In genomic region chr10:110821508-110821907, GRCh38 we compare ENCODE assay signal across 15 cellular contexts. TPM values are rescaled to one million over a fixed set of nuclear protein-coding genes. Genes with fewer than 3 reads are reported as not detected.
DNase-seq lines count a peak whose midpoint lies in the region; ATAC-seq, FAIRE-seq and TF ChIP-seq lines count a peak whose summit lies in the region.
"Had no signal": no experiment of that assay in that cellular context is flagged by ENCODE, and none has a peak within 500 bp of the region (broad histone marks: within the 10 kb centered on the region; RNA-seq: fewer than 3 reads in every experiment).

No MANE protein-coding gene starts in this region.

- POLR2A ChIA-PET in activated naive CD8-positive, alpha-beta T cell treated with anti-CD3 and anti-CD28 coated beads, Interleukin-2, amount 10 ng/mL, durations not matched to agents 7 days and 5 days (lab: Charles Lee), result no interaction called here

- no peak overlapping the region for H3K4me3 Mint-ChIP-seq in activated naive CD8-positive, alpha-beta T cell treated with anti-CD3 and anti-CD28 coated beads, Interleukin-2, amount 10 ng/mL, durations not matched to agents 7 days and 5 days
- H3K4me3 Mint-ChIP-seq in activated naive CD8-positive, alpha-beta T cell treated with anti-CD3 and anti-CD28 coated beads, Interleukin-2, amount 50 U/mL, for 24 hours, result no peak overlapping the region
- H3K4me3 Mint-ChIP-seq: activated naive CD8-positive, alpha-beta T cell treated with anti-CD3 and anti-CD28 coated beads for 36 hours; CD4-positive, alpha-beta memory T cell; dendritic cell treated with granulocyte-macrophage colony-stimulating factor and Interleukin-4, amounts not matched to agents 40 ng/mL and 50 ng/mL, for 4 days had no signal

- H3K4me1 ChIP-seq in prostate gland (replicated peaks) (peaks cover 46% of the 10 kb centered on the region), aorta (ENCODE audit: control insufficient read depth in 1 of 2, insufficient read depth in 2 of 2, low read length in 2 of 2) (peaks cover 10 to 16% of the 10 kb centered on the region in 2 donors)

- no peaks in the 10 kb centered on the region for H3K27me3 Mint-ChIP-seq in activated naive CD8-positive, alpha-beta T cell treated with anti-CD3 and anti-CD28 coated beads, Interleukin-2, amount 10 ng/mL, durations not matched to agents 7 days and 5 days
- no peaks in the 10 kb centered on the region for H3K27me3 Mint-ChIP-seq in activated naive CD8-positive, alpha-beta T cell treated with anti-CD3 and anti-CD28 coated beads, Interleukin-2, amount 50 U/mL, for 24 hours
- H3K27me3 Mint-ChIP-seq: activated naive CD8-positive, alpha-beta T cell treated with anti-CD3 and anti-CD28 coated beads for 36 hours; CD4-positive, alpha-beta memory T cell; dendritic cell treated with granulocyte-macrophage colony-stimulating factor and Interleukin-4, amounts not matched to agents 40 ng/mL and 50 ng/mL, for 4 days had no signal

- no peak for DNase-seq in activated naive CD8-positive, alpha-beta T cell treated with anti-CD3 and anti-CD28 coated beads, Interleukin-2, amount 10 ng/mL, durations not matched to agents 7 days and 5 days
- no peak for DNase-seq in activated naive CD8-positive, alpha-beta T cell treated with anti-CD3 and anti-CD28 coated beads, Interleukin-2, amount 50 U/mL, for 24 hours
- peak; percentile 54 for DNase-seq in left cardiac atrium
- DNase-seq in prostate gland (ENCODE audit: low spot score), result no peak
- DNase-seq in aorta, result peak in 1 of 2 donors; percentile 72
- DNase-seq in RCC 7860 (ENCODE audit: low spot score), result no peak
- DNase-seq: activated naive CD8-positive, alpha-beta T cell treated with anti-CD3 and anti-CD28 coated beads for 36 hours; CD4-positive, alpha-beta memory T cell; IMR-90; NCI-H1417; PC-3; SW 1271 had no signal

- ATAC-seq in activated naive CD8-positive, alpha-beta T cell treated with anti-CD3 and anti-CD28 coated beads, Interleukin-2, amount 10 ng/mL, durations not matched to agents 7 days and 5 days (ENCODE audit: low read depth), result no peak
- ATAC-seq in activated naive CD8-positive, alpha-beta T cell treated with anti-CD3 and anti-CD28 coated beads, Interleukin-2, amount 50 U/mL, for 24 hours, result no peak
- ATAC-seq in left cardiac atrium, result peak; percentile 62 to 82
- ATAC-seq in aorta (ENCODE audit: low FRiP score), result peak; percentile 84
- no peak for ATAC-seq in GM18907 (IDR thresholded peaks at IDR 0.05; ENCODE audit: unreplicated experiment)
- ATAC-seq in HG02759 (IDR thresholded peaks at IDR 0.05; ENCODE audit: unreplicated experiment), result no peak
- ATAC-seq: PC-3 had no signal

- intact Hi-C loops in left cardiac atrium (cut with DNase I), result loop anchor here in 1 of 2 donors (5.0 kb wide), 1 partner anchor 51 kb away; the partner anchor contains the start of gene PDCD4
- intact Hi-C loops in prostate gland (cut with DNase I), result loop anchor here (5.0 kb wide), 1 partner anchor 51 kb away; the partner anchor contains the start of gene PDCD4
- intact Hi-C loops in aorta (cut with DNase I), result loop anchor here (2.0 to 5.0 kb wide), 3 partner anchors 47 to 59 kb away; partner anchors contain the start of gene PDCD4 (in 2 of the 2)

- 56% methylated on average over 7 of the region's 7 CpGs for WGBS in prostate gland
- 3 to 10% methylated on average over 7 of the region's 7 CpGs for WGBS in aorta, 2 donors

- H3K27me3 ChIP-seq in prostate gland (replicated peaks; ENCODE audit: insufficient read depth) (no peaks in the 10 kb centered on the region), aorta (ENCODE audit: control insufficient read depth in 1 of 2, insufficient read depth in 2 of 2, low read length in 1 of 2) (no peaks in the 10 kb centered on the region)

- peak overlapping the region; percentile 85 to 86 for H3K27ac ChIP-seq in prostate gland
- H3K27ac ChIP-seq in aorta (ENCODE audit: low read depth in 1 of 2, low read length in 2 of 2), result peak overlapping the region; percentile 85 to 89

- peaks cover 1% of the 10 kb centered on the region for H3K36me3 Mint-ChIP-seq in activated naive CD8-positive, alpha-beta T cell treated with anti-CD3 and anti-CD28 coated beads, Interleukin-2, amount 10 ng/mL, durations not matched to agents 7 days and 5 days
- no peaks in the 10 kb centered on the region for H3K36me3 Mint-ChIP-seq in activated naive CD8-positive, alpha-beta T cell treated with anti-CD3 and anti-CD28 coated beads, Interleukin-2, amount 50 U/mL, for 24 hours (ENCODE audit: low read depth)
- H3K36me3 Mint-ChIP-seq: activated naive CD8-positive, alpha-beta T cell treated with anti-CD3 and anti-CD28 coated beads for 36 hours; CD4-positive, alpha-beta memory T cell had no signal

- H3K9me3 Mint-ChIP-seq in activated naive CD8-positive, alpha-beta T cell treated with anti-CD3 and anti-CD28 coated beads, Interleukin-2, amount 10 ng/mL, durations not matched to agents 7 days and 5 days, result no peaks in the 10 kb centered on the region
- H3K9me3 Mint-ChIP-seq in activated naive CD8-positive, alpha-beta T cell treated with anti-CD3 and anti-CD28 coated beads, Interleukin-2, amount 50 U/mL, for 24 hours, result no peaks in the 10 kb centered on the region
- H3K9me3 Mint-ChIP-seq: activated naive CD8-positive, alpha-beta T cell treated with anti-CD3 and anti-CD28 coated beads for 36 hours; CD4-positive, alpha-beta memory T cell; dendritic cell treated with granulocyte-macrophage colony-stimulating factor and Interleukin-4, amounts not matched to agents 40 ng/mL and 50 ng/mL, for 4 days had no signal

- peak overlapping the region; percentile 36 for H3K27ac Mint-ChIP-seq in activated naive CD8-positive, alpha-beta T cell treated with anti-CD3 and anti-CD28 coated beads, Interleukin-2, amount 10 ng/mL, durations not matched to agents 7 days and 5 days
- no peak overlapping the region for H3K27ac Mint-ChIP-seq in activated naive CD8-positive, alpha-beta T cell treated with anti-CD3 and anti-CD28 coated beads, Interleukin-2, amount 50 U/mL, for 24 hours
- H3K27ac Mint-ChIP-seq: activated naive CD8-positive, alpha-beta T cell treated with anti-CD3 and anti-CD28 coated beads for 36 hours; dendritic cell treated with granulocyte-macrophage colony-stimulating factor and Interleukin-4, amounts not matched to agents 40 ng/mL and 50 ng/mL, for 4 days had no signal

- H3K4me3 ChIP-seq in prostate gland (no peak overlapping the region), aorta (ENCODE audit: low read length in 2 of 2) (no peak overlapping the region)

- H3K36me3 ChIP-seq in prostate gland (no peaks in the 10 kb centered on the region), aorta (ENCODE audit: control insufficient read depth in 1 of 2, insufficient read depth in 2 of 2, low read length in 1 of 2) (peaks cover 0 to 2% of the 10 kb centered on the region in 2 donors)

- FAIRE-seq in RCC 7860 (lab: Jason Lieb, UNC), result no peak

- TF ChIP-seq CTCF in prostate gland (IDR thresholded peaks at IDR 0.05), result no peak

- peaks cover 12% of the 10 kb centered on the region for H3K4me1 Mint-ChIP-seq in activated naive CD8-positive, alpha-beta T cell treated with anti-CD3 and anti-CD28 coated beads, Interleukin-2, amount 10 ng/mL, durations not matched to agents 7 days and 5 days
- H3K4me1 Mint-ChIP-seq in activated naive CD8-positive, alpha-beta T cell treated with anti-CD3 and anti-CD28 coated beads, Interleukin-2, amount 50 U/mL, for 24 hours, result peaks cover 19% of the 10 kb centered on the region

- TF ChIP-seq POLR2A in prostate gland (IDR thresholded peaks at IDR 0.05), result no peak

- H3K9me3 ChIP-seq in prostate gland (no peaks in the 10 kb centered on the region), aorta (ENCODE audit: control insufficient read depth, low read length) (no peaks in the 10 kb centered on the region)

RNA-seq across cellular contexts. Expression of gene PDCD4, which starts 50.2 kb away (rescaled TPM):
- 100 to 1,000 TPM; 236 to 237 TPM for total RNA-seq in activated naive CD8-positive, alpha-beta T cell treated with anti-CD3 and anti-CD28 coated beads, Interleukin-2, amount 10 ng/mL, durations not matched to agents 7 days and 5 days
- total RNA-seq in left cardiac atrium (10 to 100 TPM; 46.7 to 71.2 TPM), prostate gland (100 to 1,000 TPM; 104 to 120 TPM), aorta (100 to 1,000 TPM in 1 of 2 donors, 10 to 100 TPM in 1; 67.5 to 124 TPM)
- polyA plus RNA-seq in aorta, result 10 to 100 TPM; 46.6 to 89.7 TPM

Comparison
In these comparisons a context has a peak if more than half of its experiments do, and no peak if none do; other contexts are left out.
1. ATAC-seq: peak in left cardiac atrium (2 of 2) and aorta (single experiment); none in activated naive CD8-positive, alpha-beta T cell treated with anti-CD3 and anti-CD28 coated beads, Interleukin-2, amount 10 ng/mL, durations not matched to agents 7 days and 5 days (single experiment), activated naive CD8-positive, alpha-beta T cell treated with anti-CD3 and anti-CD28 coated beads, Interleukin-2, amount 50 U/mL, for 24 hours (single experiment), GM18907 (single experiment) and HG02759 (single experiment).